In the genomic region with DNA sequence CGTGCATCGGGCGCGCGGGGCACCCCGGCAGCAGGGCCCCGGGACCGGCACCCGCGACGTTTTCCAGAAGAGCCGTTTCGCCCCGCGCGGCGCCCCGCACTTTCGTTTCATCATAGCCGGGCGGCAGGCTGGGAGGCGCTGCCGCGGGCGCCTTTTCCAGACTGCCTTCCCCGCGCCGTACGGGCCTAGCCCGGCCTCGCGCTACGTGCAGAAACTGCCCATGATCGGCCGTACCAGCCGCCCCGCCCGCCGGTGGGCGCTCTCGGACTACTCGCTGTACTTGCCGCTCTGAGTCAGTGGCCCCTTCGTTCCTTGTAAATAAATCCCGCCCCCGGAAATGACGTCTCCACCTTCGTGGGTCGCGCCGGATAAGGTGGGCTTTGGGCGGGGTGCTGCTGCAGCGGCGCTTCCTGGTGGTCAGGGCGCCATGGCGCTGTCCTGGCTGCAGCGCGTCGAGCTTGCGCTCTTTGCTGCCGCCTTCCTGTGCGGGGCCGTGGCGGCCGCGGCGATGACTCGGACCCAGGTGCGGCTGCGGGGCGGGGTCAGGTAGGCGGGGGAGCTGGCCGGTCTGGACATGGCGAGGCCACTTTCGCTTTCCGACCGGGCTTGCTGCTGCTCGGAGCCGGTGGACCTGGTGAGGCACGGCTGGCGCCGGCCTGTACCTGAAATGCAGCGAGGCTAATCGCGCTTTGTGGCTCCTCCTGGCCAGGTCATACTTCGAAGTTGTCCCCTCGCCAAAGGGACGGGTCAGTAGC, we compare ENCODE assay signal across 8 cellular contexts. TPM values are rescaled to one million over a fixed set of nuclear protein-coding genes. Genes with fewer than 3 reads are reported as not detected.
DNase-seq lines count a peak whose midpoint lies in the region; TF ChIP-seq lines count a peak whose summit lies in the region.

Gene TMEM179B, plus strand, starts transcription at position 398 of the 755 bp plus-strand sequence. Its CDS starts 30 bp downstream, at position 428.

- H3K4me3 Mint-ChIP-seq in HFFc6: peak within 1 kb of the TSS; percentile 94
- H3K4me3 Mint-ChIP-seq in activated naive CD4-positive, alpha-beta T cell treated with anti-CD3 and anti-CD28 coated beads, Interleukin-2, amount 50 U/mL, for 24 hours: peak within 1 kb of the TSS; percentile 95
- peak within 1 kb of the TSS; percentile 90 for H3K4me3 Mint-ChIP-seq in osteocyte (ENCODE audit: unreplicated experiment)

- peak within 1 kb of the TSS; percentile 83 for H3K4me2 ChIP-seq in SK-N-SH

- peaks cover 37% of the 10 kb centered on the region for H3F3A ChIP-seq in SK-N-SH (replicated peaks; ENCODE audit: insufficient read depth)

- H3K9ac ChIP-seq in SK-N-SH: peak within 1 kb of the TSS; percentile 74

- no peak within 1 kb of the TSS; the same call in 1 of the 2 replicates for H2AFZ ChIP-seq in SK-N-SH (ENCODE audit: low read depth)

- peaks cover 55% of the 10 kb centered on the region for H3K79me2 ChIP-seq in SK-N-SH (ENCODE audit: insufficient read depth)

- WGBS in SK-N-SH (ENCODE audit: low lambda C conversion rate): 0% methylated on average over 30 of the region's 88 CpGs
- under 1% methylated on average over 88 of the region's 88 CpGs for WGBS in thymus

- H3K9me3 ChIP-seq in SK-N-SH (no peaks in the 10 kb centered on the region), thymus (ENCODE audit: control insufficient read depth) (no peaks in the 10 kb centered on the region)

- peak in 1 of 2 experiments; percentile 15; a peak in 1 of 4 replicates for TF ChIP-seq EP300 in SK-N-SH (IDR thresholded peaks at IDR 0.05; ENCODE audit: borderline replicate concordance in 1 of 2, low read depth in 1 of 2, low read length in 1 of 2)

- H4K20me1 ChIP-seq in SK-N-SH (ENCODE audit: insufficient read depth): no peaks in the 10 kb centered on the region

- TF ChIP-seq CTCF in HFFc6 (IDR thresholded peaks at IDR 0.05) (no peak; the same call in 1 of the 2 replicates), SK-N-SH (IDR thresholded peaks at IDR 0.05) (peak; percentile 49), osteocyte (IDR thresholded peaks at IDR 0.05) (peak; percentile 44)

- peaks cover 47% of the 10 kb centered on the region for H3K4me1 Mint-ChIP-seq in HFFc6 (ENCODE audit: low read depth)
- H3K4me1 Mint-ChIP-seq in activated naive CD4-positive, alpha-beta T cell treated with anti-CD3 and anti-CD28 coated beads, Interleukin-2, amount 50 U/mL, for 24 hours: peaks cover 43% of the 10 kb centered on the region
- peaks cover 45% of the 10 kb centered on the region for H3K4me1 Mint-ChIP-seq in osteocyte (ENCODE audit: unreplicated experiment)

- peak; percentile 27; the same call in 1 of the 2 replicates for TF ChIP-seq RAD21 in SK-N-SH (IDR thresholded peaks at IDR 0.05; ENCODE audit: low read length)

- H3K9me2 ChIP-seq in SK-N-SH: no peaks in the 10 kb centered on the region

- POLR2A ChIA-PET in SK-N-SH (lab: Yijun Ruan, JAX): interaction anchor here (0.6 to 2.8 kb wide), 16 partner anchors 12 to 196 kb away, joined by 3 to 35 read pairs (median 5); partner anchors contain the start of genes HNRNPUL2, SLC3A2, TAF6L and TUT1

- H3K36me3 ChIP-seq in SK-N-SH (replicated peaks in 1 of 2; ENCODE audit: control insufficient read depth in 1 of 2, insufficient read depth in 2 of 2, low read length in 1 of 2) (peaks cover 25 to 31% of the 10 kb centered on the region in 2 experiments), thymus (ENCODE audit: control insufficient read depth, insufficient read depth) (peaks cover 25% of the 10 kb centered on the region)

- H3K36me3 Mint-ChIP-seq in HFFc6 (ENCODE audit: low read depth) (peaks cover 16% of the 10 kb centered on the region), osteocyte (ENCODE audit: unreplicated experiment) (peaks cover 12% of the 10 kb centered on the region)
- H3K36me3 Mint-ChIP-seq in activated naive CD4-positive, alpha-beta T cell treated with anti-CD3 and anti-CD28 coated beads, Interleukin-2, amount 50 U/mL, for 24 hours: peaks cover 7% of the 10 kb centered on the region

- H3K4me1 ChIP-seq in SK-N-SH (ENCODE audit: control insufficient read depth in 1 of 2, insufficient read depth in 2 of 2, low read depth in 1 of 2, low read length in 1 of 2) (peaks cover 6 to 26% of the 10 kb centered on the region in 2 experiments), thymus (ENCODE audit: control insufficient read depth, insufficient read depth, low read length) (peaks cover 1% of the 10 kb centered on the region)

- CTCF ChIA-PET in SK-N-SH (lab: Yijun Ruan, JAX): interaction anchor here (0.6 to 6.6 kb wide), 56 partner anchors 9 to 392 kb away, joined by 3 to 130 read pairs (median 5); partner anchors contain the start of genes B3GAT3, HNRNPUL2, NXF1 and SLC3A2

- H3K9me3 Mint-ChIP-seq in HFFc6 (no peaks in the 10 kb centered on the region), osteocyte (ENCODE audit: unreplicated experiment) (no peaks in the 10 kb centered on the region)
- H3K9me3 Mint-ChIP-seq in activated naive CD4-positive, alpha-beta T cell treated with anti-CD3 and anti-CD28 coated beads, Interleukin-2, amount 50 U/mL, for 24 hours: no peaks in the 10 kb centered on the region

- H3K27me3 Mint-ChIP-seq in HFFc6 (ENCODE audit: insufficient read depth): peaks cover 4% of the 10 kb centered on the region; the same call in 1 of the 2 replicates
- no peaks in the 10 kb centered on the region for H3K27me3 Mint-ChIP-seq in activated naive CD4-positive, alpha-beta T cell treated with anti-CD3 and anti-CD28 coated beads, Interleukin-2, amount 50 U/mL, for 24 hours
- H3K27me3 Mint-ChIP-seq in osteocyte (ENCODE audit: unreplicated experiment): no peaks in the 10 kb centered on the region

- H3K4me3 ChIP-seq in GM08714 (ENCODE audit: low read length) (peak within 1 kb of the TSS; percentile 69), SK-N-SH (ENCODE audit: low read depth in 2 of 2, low read length in 1 of 2) (peak within 1 kb of the TSS; percentile 76 to 87), thymus (ENCODE audit: low read length) (peak within 1 kb of the TSS; percentile 99)

- peak within 1 kb of the TSS; percentile 65 to 89 for H3K27ac ChIP-seq in SK-N-SH (ENCODE audit: low read depth in 2 of 2, low read length in 1 of 2)
- peak within 1 kb of the TSS; percentile 98 for H3K27ac ChIP-seq in thymus (ENCODE audit: low read depth)

- H3K27ac Mint-ChIP-seq in HFFc6 (peak within 1 kb of the TSS; percentile 95), osteocyte (ENCODE audit: unreplicated experiment) (peak within 1 kb of the TSS; percentile 90)
- H3K27ac Mint-ChIP-seq in activated naive CD4-positive, alpha-beta T cell treated with anti-CD3 and anti-CD28 coated beads, Interleukin-2, amount 50 U/mL, for 24 hours: peak within 1 kb of the TSS; percentile 91

- DNase-seq in HFFc6 (peak; percentile 97), NCI-H1048 (lab: John Stamatoyannopoulos, UW) (peak; percentile 97), SK-N-SH (peak; percentile 97), glomerular visceral epithelial cell (ENCODE audit: extremely low spot score) (peak; percentile 97), osteocyte (ENCODE audit: extremely low spot score, unreplicated experiment) (peak; percentile 98)

- H3K27me3 ChIP-seq in SK-N-SH (ENCODE audit: insufficient read depth) (no peaks in the 10 kb centered on the region), thymus (ENCODE audit: control insufficient read depth, insufficient read depth) (no peaks in the 10 kb centered on the region)

TF ChIP-seq in SK-N-SH, 30 proteins besides CTCF, POLR2A, EP300 and RAD21 (continues in another document):
- TF ChIP-seq REST (IDR thresholded peaks at IDR 0.05; ENCODE audit: low read depth, low read length) (peak; percentile 44; the same call in 1 of the 2 replicates), YY1 (IDR thresholded peaks at IDR 0.05; ENCODE audit: low read depth) (peak; percentile 85), EZH2phosphoT487 (IDR thresholded peaks at IDR 0.05; ENCODE audit: borderline replicate concordance, low read depth) (no peak), FOXM1 (IDR thresholded peaks at IDR 0.05; ENCODE audit: low read depth) (no peak), JUND (IDR thresholded peaks at IDR 0.05) (no peak), POLR2AphosphoS5 (IDR thresholded peaks at IDR 0.05; ENCODE audit: low read depth, low read length) (peak; percentile 96), SIN3A (IDR thresholded peaks at IDR 0.05; ENCODE audit: borderline replicate concordance, low read depth, low read length) (peak; percentile 91; the same call in 1 of the 2 replicates), GABPA (IDR thresholded peaks at IDR 0.05; ENCODE audit: low read depth) (peak; percentile 92), RFX5 (IDR thresholded peaks at IDR 0.05; ENCODE audit: low read length) (no peak)
- TF ChIP-seq, protein P1, sequence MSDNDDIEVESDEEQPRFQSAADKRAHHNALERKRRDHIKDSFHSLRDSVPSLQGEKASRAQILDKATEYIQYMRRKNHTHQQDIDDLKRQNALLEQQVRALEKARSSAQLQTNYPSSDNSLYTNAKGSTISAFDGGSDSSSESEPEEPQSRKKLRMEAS (IDR thresholded peaks at IDR 0.05; ENCODE audit: low read depth): peak; percentile 68

RNA-seq across cellular contexts. Expression of gene TMEM179B, which starts in this region (rescaled TPM):
- 10 to 100 TPM; 47.2 to 66.3 (median 52.7) TPM for total RNA-seq in HFFc6 (2021; fragmentation: NEBNext Ultra II Directional; extraction: Animal tissue kit (Norgen Biotek cat#: 25700))
- polyA plus RNA-seq in SK-N-SH (2012; rRNA removed): 69.6 and 73.3 TPM in 2 replicates
- 48.9 and 58.6 TPM in 2 replicates for polyA plus RNA-seq in SK-N-SH (2012; cell fraction: cytosol; rRNA removed)
- polyA plus RNA-seq in SK-N-SH (2012; cell fraction: nucleus; rRNA removed): 41.5 and 64.1 TPM in 2 replicates
- total RNA-seq in osteocyte: 46.7 and 47.7 TPM in 2 replicates
- 58.2 TPM for polyA plus RNA-seq in thymus

Comparison
In these comparisons a context has a peak if more than half of its experiments do, and no peak if none do; other contexts are left out.
1. Peak in every context shown above with its lines: DNase-seq, H3K4me3 ChIP-seq and H3K27ac ChIP-seq.